Comparison of ENCODE assay signal across 12 cellular contexts in genomic region chr1:23402286-23403037, GRCh38. TPM values are rescaled to one million over a fixed set of nuclear protein-coding genes. Genes with fewer than 3 reads are reported as not detected.
DNase-seq lines count a peak whose midpoint lies in the region; ATAC-seq and TF ChIP-seq lines count a peak whose summit lies in the region.
"Had no signal": no experiment of that assay in that cellular context is flagged by ENCODE, and none has a peak within 500 bp of the region (broad histone marks: within the 10 kb centered on the region; RNA-seq: fewer than 3 reads in every experiment).

No MANE protein-coding gene starts in this region.

- H3K36me3 ChIP-seq in Panc1 (ENCODE audit: control insufficient read depth, insufficient read depth, low read length) (no peaks in the 10 kb centered on the region), esophagus squamous epithelium (peaks cover 0 to 16% (median 0%) of the 10 kb centered on the region in 3 donors), psoas muscle (ENCODE audit: insufficient read depth in 1 of 2, low read depth in 1 of 2) (peaks cover 0 to under 1% of the 10 kb centered on the region in 2 donors)

- TF ChIP-seq CTCF in Panc1 (IDR thresholded peaks at IDR 0.05) (no peak), esophagus squamous epithelium (IDR thresholded peaks at IDR 0.05) (no peak), psoas muscle (IDR thresholded peaks at IDR 0.05) (no peak)

- DNase-seq in EH (ENCODE audit: low read depth) (peak; percentile 16), Panc1 (ENCODE audit: low read depth, low spot score) (no peak), esophagus squamous epithelium (lab: John Stamatoyannopoulos, UW) (no peak), psoas muscle (no peak), DMS 273 (lab: John Stamatoyannopoulos, UW; ENCODE audit: unreplicated experiment) (no peak), DMS 273 treated with DMSO at 0.1 percent for 48 hours (lab: John Stamatoyannopoulos, UW) (no peak)
- no peak for DNase-seq in activated T-helper 2 cell treated with anti-CD3 and anti-CD28 coated beads, Interferon-gamma antibody, Interleukin-2, Interleukin-4, amounts not matched to agents 10 μg/mL and 5 μg/mL and 100 μg/mL, durations not matched to agents 14 hours and 24 hours and 36 hours (ENCODE audit: low spot score)
- DNase-seq: activated CD4-positive, alpha-beta T cell treated with anti-CD3 and anti-CD28 coated beads for 36 hours; activated naive CD4-positive, alpha-beta T cell treated with anti-CD3 and anti-CD28 coated beads, Interleukin-2, amount 10 ng/mL, durations not matched to agents 7 days and 5 days; COR-L47; effector memory CD4-positive, alpha-beta T cell had no signal

- WGBS in esophagus squamous epithelium, 2 donors, result 51% methylated on average over 11 of the region's 11 CpGs
- 80 to 82% (median 80%) methylated on average over 11 of the region's 11 CpGs for WGBS in psoas muscle, 3 donors

- H3K27ac ChIP-seq in Panc1 (ENCODE audit: low read length) (peak overlapping the region; percentile 95), esophagus squamous epithelium (peak overlapping the region; percentile 69 to 81 (median 79)), psoas muscle (peak overlapping the region; percentile 75)

- H3K4me3 Mint-ChIP-seq in activated T-helper 2 cell treated with anti-CD3 and anti-CD28 coated beads, Interferon-gamma antibody, Interleukin-2, Interleukin-4, amounts not matched to agents 10 μg/mL and 5 μg/mL and 100 μg/mL, durations not matched to agents 14 hours and 24 hours and 36 hours (ENCODE audit: low read depth), result no peak overlapping the region
- H3K4me3 Mint-ChIP-seq: activated CD4-positive, alpha-beta T cell treated with anti-CD3 and anti-CD28 coated beads for 36 hours; activated naive CD4-positive, alpha-beta T cell treated with anti-CD3 and anti-CD28 coated beads, Interleukin-2, amount 10 ng/mL, durations not matched to agents 7 days and 5 days had no signal

- H3K9me3 ChIP-seq in Panc1 (ENCODE audit: control insufficient read depth, insufficient read depth, low read depth, low read length) (no peaks in the 10 kb centered on the region; the same call in 1 of the 2 replicates), esophagus squamous epithelium (no peaks in the 10 kb centered on the region), psoas muscle (no peaks in the 10 kb centered on the region)

- in situ Hi-C loops in Panc1 (cut with HindIII; ENCODE audit: low pct_unique_long_range_greater_than_20kb, low sequenced_read_pairs), result no loop called here

- no peaks in the 10 kb centered on the region for H3K27me3 ChIP-seq in Panc1 (ENCODE audit: control insufficient read depth, insufficient read depth, low read length)
- H3K27me3 ChIP-seq in esophagus squamous epithelium, result no peaks in the 10 kb centered on the region
- H3K27me3 ChIP-seq in psoas muscle (ENCODE audit: insufficient read depth in 3 of 3, low read length in 2 of 3), result no peaks in the 10 kb centered on the region

- H3K4me1 ChIP-seq in Panc1 (ENCODE audit: control insufficient read depth, insufficient read depth, low read length) (peaks cover 25% of the 10 kb centered on the region), esophagus squamous epithelium (peaks cover 24 to 69% (median 38%) of the 10 kb centered on the region in 3 donors), psoas muscle (peaks cover 58% of the 10 kb centered on the region)

- intact Hi-C loops in Panc1 (cut with micrococcal nuclease; ENCODE audit: unreplicated experiment) (no loop called here), esophagus squamous epithelium (cut with DNase I) (no loop called here), psoas muscle (cut with DNase I) (loop anchor here in 1 of 2 donors (5.0 to 10.0 kb wide), 2 partner anchors 35 to 308 kb away; partner anchors contain the start of gene ZNF436)
- intact Hi-C loops in activated T-helper 2 cell treated with anti-CD3 and anti-CD28 coated beads, Interferon-gamma antibody, Interleukin-2, Interleukin-4, amounts not matched to agents 10 μg/mL and 5 μg/mL and 100 μg/mL, durations not matched to agents 14 hours and 24 hours and 36 hours (cut with micrococcal nuclease), result loop anchor here (5.0 kb wide), 1 partner anchor 105 kb away; no protein-coding TSS in a partner anchor

- POLR2A ChIA-PET in Panc1 (lab: Charles Lee), result interaction anchor here (0.5 to 1.1 kb wide), 3 partner anchors 13 to 130 kb away, joined by 3 to 9 read pairs (median 3); partner anchors contain the start of gene ZNF436

- CTCF ChIA-PET in Panc1 (lab: Charles Lee), result interaction anchor here (0.7 to 0.8 kb wide), 2 partner anchors 26 to 38 kb away, joined by 5 to 10 read pairs; no protein-coding TSS in a partner anchor

- H3K27me3 Mint-ChIP-seq in activated T-helper 2 cell treated with anti-CD3 and anti-CD28 coated beads, Interferon-gamma antibody, Interleukin-2, Interleukin-4, amounts not matched to agents 10 μg/mL and 5 μg/mL and 100 μg/mL, durations not matched to agents 14 hours and 24 hours and 36 hours (ENCODE audit: low read depth), result no peaks in the 10 kb centered on the region
- H3K27me3 Mint-ChIP-seq: activated CD4-positive, alpha-beta T cell treated with anti-CD3 and anti-CD28 coated beads for 36 hours; activated naive CD4-positive, alpha-beta T cell treated with anti-CD3 and anti-CD28 coated beads, Interleukin-2, amount 10 ng/mL, durations not matched to agents 7 days and 5 days had no signal

- no TSS peak for BruUV-seq in Panc1 (replicated peaks; lab: Mats Ljungman, UMichigan)

- no peaks in the 10 kb centered on the region for H3K36me3 Mint-ChIP-seq in activated T-helper 2 cell treated with anti-CD3 and anti-CD28 coated beads, Interferon-gamma antibody, Interleukin-2, Interleukin-4, amounts not matched to agents 10 μg/mL and 5 μg/mL and 100 μg/mL, durations not matched to agents 14 hours and 24 hours and 36 hours (ENCODE audit: low read depth)

- peaks cover 11% of the 10 kb centered on the region for H3K4me1 Mint-ChIP-seq in activated T-helper 2 cell treated with anti-CD3 and anti-CD28 coated beads, Interferon-gamma antibody, Interleukin-2, Interleukin-4, amounts not matched to agents 10 μg/mL and 5 μg/mL and 100 μg/mL, durations not matched to agents 14 hours and 24 hours and 36 hours (ENCODE audit: low read depth)

- ATAC-seq in Panc1, result no peak
- ATAC-seq in psoas muscle, result no peak
- ATAC-seq in activated CD4-positive, CD25-positive, alpha-beta regulatory T cell treated with anti-CD3 and anti-CD28 coated beads, Interleukin-2, amount 50 U/mL, for 24 hours, result no peak
- ATAC-seq: activated CD4-positive, alpha-beta T cell treated with anti-CD3 and anti-CD28 coated beads for 36 hours had no signal

- H3K4me3 ChIP-seq in Panc1 (ENCODE audit: low read depth in 2 of 2, low read length in 2 of 2) (no peak overlapping the region), esophagus squamous epithelium (no peak overlapping the region), psoas muscle (no peak overlapping the region)

- no peak overlapping the region for H3K27ac Mint-ChIP-seq in activated T-helper 2 cell treated with anti-CD3 and anti-CD28 coated beads, Interferon-gamma antibody, Interleukin-2, Interleukin-4, amounts not matched to agents 10 μg/mL and 5 μg/mL and 100 μg/mL, durations not matched to agents 14 hours and 24 hours and 36 hours
- H3K27ac Mint-ChIP-seq: activated CD4-positive, alpha-beta T cell treated with anti-CD3 and anti-CD28 coated beads for 36 hours; activated naive CD4-positive, alpha-beta T cell treated with anti-CD3 and anti-CD28 coated beads, Interleukin-2, amount 10 ng/mL, durations not matched to agents 7 days and 5 days had no signal

- no peak for TF ChIP-seq POLR2A in esophagus squamous epithelium (IDR thresholded peaks at IDR 0.05)

- H3K9me3 Mint-ChIP-seq in activated T-helper 2 cell treated with anti-CD3 and anti-CD28 coated beads, Interferon-gamma antibody, Interleukin-2, Interleukin-4, amounts not matched to agents 10 μg/mL and 5 μg/mL and 100 μg/mL, durations not matched to agents 14 hours and 24 hours and 36 hours, result no peaks in the 10 kb centered on the region
- H3K9me3 Mint-ChIP-seq: activated naive CD4-positive, alpha-beta T cell treated with anti-CD3 and anti-CD28 coated beads, Interleukin-2, amount 10 ng/mL, durations not matched to agents 7 days and 5 days had no signal

RNA-seq across cellular contexts. Expression of gene TCEA3, which starts 22.1 kb away (rescaled TPM):
- total RNA-seq in Panc1 (2021; ENCODE audit: unreplicated experiment) (8.3 TPM), esophagus squamous epithelium (10 to 100 TPM in 3 of 4 donors, 1 to 10 TPM in 1; 9.1 to 30.7 (median 25.1) TPM), psoas muscle (100 to 1,000 TPM; 140 to 200 (median 170) TPM)
- 17.2 TPM for polyA plus RNA-seq in Panc1 (2012; ENCODE audit: insufficient read length)
- polyA plus RNA-seq in psoas muscle, result 100 to 1,000 TPM in 2 of 3 donors, 10 to 100 TPM in 1; 70.2 to 301 (median 195) TPM
- total RNA-seq in activated T-helper 2 cell treated with anti-CD3 and anti-CD28 coated beads, Interferon-gamma antibody, Interleukin-2, Interleukin-4, amounts not matched to agents 10 μg/mL and 5 μg/mL and 100 μg/mL, durations not matched to agents 14 hours and 24 hours and 36 hours, result 3.3 and 5.6 TPM in 2 replicates

RNA-seq across cellular contexts. Expression of gene ZNF436, which starts 32.8 kb away (rescaled TPM):
- total RNA-seq in Panc1 (2021; ENCODE audit: unreplicated experiment) (16.0 TPM), esophagus squamous epithelium (10 to 100 TPM; 14.9 to 33.6 (median 24.8) TPM), psoas muscle (10 to 100 TPM in 1 of 4 donors, 1 to 10 TPM in 3; 6.8 to 11.5 (median 8.6) TPM)
- polyA plus RNA-seq in Panc1 (2012; ENCODE audit: insufficient read length), result 8.0 TPM
- polyA plus RNA-seq in psoas muscle, result 1 to 10 TPM; 2.2 to 7.2 (median 3.1) TPM
- total RNA-seq in activated T-helper 2 cell treated with anti-CD3 and anti-CD28 coated beads, Interferon-gamma antibody, Interleukin-2, Interleukin-4, amounts not matched to agents 10 μg/mL and 5 μg/mL and 100 μg/mL, durations not matched to agents 14 hours and 24 hours and 36 hours, result 4.9 and 6.1 TPM in 2 replicates

RNA-seq across cellular contexts. Expression of gene HNRNPR, which starts 58.4 kb away (rescaled TPM):
- total RNA-seq in Panc1 (2021; ENCODE audit: unreplicated experiment) (173 TPM), esophagus squamous epithelium (10 to 100 TPM; 60.9 to 90.2 (median 76.8) TPM), psoas muscle (10 to 100 TPM; 39.8 to 81.0 (median 71.4) TPM)
- polyA plus RNA-seq in Panc1 (2012; ENCODE audit: insufficient read length), result 117 TPM
- polyA plus RNA-seq in psoas muscle, result 100 to 1,000 TPM in 1 of 3 donors, 10 to 100 TPM in 2; 46.3 to 107 (median 94.0) TPM
- 231 and 237 TPM in 2 replicates for total RNA-seq in activated T-helper 2 cell treated with anti-CD3 and anti-CD28 coated beads, Interferon-gamma antibody, Interleukin-2, Interleukin-4, amounts not matched to agents 10 μg/mL and 5 μg/mL and 100 μg/mL, durations not matched to agents 14 hours and 24 hours and 36 hours

Comparison
In these comparisons a context has a peak if more than half of its experiments do, and no peak if none do; other contexts are left out.
1. RNA of gene TCEA3, which starts 22.1 kb away (total RNA-seq): 140 to 200 TPM in psoas muscle; 9.1 to 30.7 TPM in esophagus squamous epithelium, 8.3 TPM in Panc1 (single experiment) and 3.3 to 5.6 TPM in activated T-helper 2 cell treated with anti-CD3 and anti-CD28 coated beads, Interferon-gamma antibody, Interleukin-2, Interleukin-4, amounts not matched to agents 10 μg/mL and 5 μg/mL and 100 μg/mL, durations not matched to agents 14 hours and 24 hours and 36 hours; every median in the first group is over 4 times any median in the second.
2. Peak in every context shown above with its lines, with median percentiles within 50 percentile points of each other: H3K27ac ChIP-seq.